13 cellular contexts compared by ENCODE assay signal in the genomic region with DNA sequence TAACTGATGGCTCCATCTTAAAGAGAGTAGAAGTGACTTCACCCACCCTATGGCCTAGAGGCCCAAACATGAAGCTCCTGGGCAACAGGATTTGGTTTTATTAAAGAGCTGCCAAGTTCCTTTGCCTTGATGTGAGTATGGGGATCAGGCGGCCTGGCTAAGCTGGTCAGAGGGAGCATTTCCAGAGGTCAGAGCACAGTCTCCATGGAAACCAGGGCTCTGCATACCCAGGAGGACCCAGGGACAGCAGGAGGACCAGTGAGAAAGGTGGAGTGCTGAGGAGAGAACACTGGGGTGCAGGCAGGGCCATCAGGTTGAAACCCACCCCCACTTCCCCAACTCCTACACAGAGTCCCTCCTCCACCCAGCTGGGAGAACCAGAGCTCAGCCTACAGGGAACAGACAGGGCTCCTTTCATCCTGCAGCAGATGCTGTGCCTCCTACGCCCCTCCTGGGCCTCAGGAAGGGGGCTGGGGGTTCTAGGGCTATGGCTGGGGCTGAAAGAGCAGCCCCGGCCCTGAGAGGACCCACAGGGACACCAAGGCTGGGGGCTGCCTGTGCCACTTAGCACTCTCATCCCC. TPM values are rescaled to one million over a fixed set of nuclear protein-coding genes. Genes with fewer than 3 reads are reported as not detected.
A peak's percentile ranks its signal among the peaks of the same experiment; 100 is the strongest.
DNase-seq lines count a peak whose midpoint lies in the region; ATAC-seq, FAIRE-seq and TF ChIP-seq lines count a peak whose summit lies in the region.
"Had no signal": no experiment of that assay in that cellular context is flagged by ENCODE, and none has a peak within 500 bp of the region (broad histone marks: within the 10 kb centered on the region; RNA-seq: fewer than 3 reads in every experiment).

No MANE protein-coding gene starts in this region.

- dilution Hi-C loops in IMR-90 (cut with HindIII; ENCODE audit: low sequenced_read_pairs, unreplicated experiment), result no loop called here

- CTCF ChIA-PET in IMR-90 (lab: Yijun Ruan, JAX), result interaction anchor here (0.6 to 1.4 kb wide), 2 partner anchors 49 to 51 kb away, joined by 3 to 4 read pairs; no protein-coding TSS in a partner anchor

- no peak overlapping the region for H3K4me3 ChIP-seq in IMR-90 (ENCODE audit: insufficient read depth, low read depth, low read length)
- H3K4me3 ChIP-seq in bronchial epithelial cell (ENCODE audit: low read depth, low read length), result no peak overlapping the region
- H3K4me3 ChIP-seq in mesenchymal stem cell (ENCODE audit: insufficient read depth in 1 of 2, low read depth in 1 of 2, low read length in 2 of 2), result no peak overlapping the region
- H3K4me3 ChIP-seq in spleen, result no peak overlapping the region
- H3K4me3 ChIP-seq: SK-N-MC had no signal

- peak overlapping the region; percentile 77 for H3K23ac ChIP-seq in IMR-90 (ENCODE audit: low read depth, low read length)
- H3K23ac ChIP-seq in mesenchymal stem cell (ENCODE audit: low read length in 2 of 2), result no peak overlapping the region

- WGBS in IMR-90 (ENCODE audit: extremely low coverage in 2 of 2, insufficient read length in 1 of 2), 2 experiments, result no CpG with 5 or more reads among the region's 3 CpGs
- WGBS in mesenchymal stem cell, result 92% methylated on average over 3 of the region's 3 CpGs
- WGBS in spleen, 5 donors, result 76 to 91% (median 79%) methylated on average over 2 to 3 of the region's 3 CpGs

- TF ChIP-seq CTCF in IMR-90 (conservative IDR thresholded peaks at IDR 0.05; ENCODE audit: low read depth, low read length) (no peak), bronchial epithelial cell (IDR thresholded peaks at IDR 0.05; ENCODE audit: insufficient read depth, low read length, severe bottlenecking) (no peak), spleen (IDR thresholded peaks at IDR 0.05 in 8 of 11, conservative IDR thresholded peaks at IDR 0.05 in 3 of 11) (no peak)

- H3K27ac ChIP-seq in IMR-90 (ENCODE audit: insufficient read depth, low read length) (peak overlapping the region; percentile 92), mesenchymal stem cell (ENCODE audit: low read length, poor library complexity, severe bottlenecking) (peak overlapping the region; percentile 98), spleen (peak overlapping the region; percentile 27 to 81 (median 74))
- H3K27ac ChIP-seq: SK-N-MC had no signal

- peaks cover 14% of the 10 kb centered on the region for H3K9me1 ChIP-seq in IMR-90 (ENCODE audit: insufficient read depth, low read length)

- no peak overlapping the region for H3K4me2 ChIP-seq in IMR-90 (ENCODE audit: low read depth, low read length)
- no peak overlapping the region for H3K4me2 ChIP-seq in mesenchymal stem cell (ENCODE audit: low read length, poor library complexity, severe bottlenecking)

- H3K9ac ChIP-seq in IMR-90 (ENCODE audit: low read depth, low read length) (peak overlapping the region; percentile 51), mesenchymal stem cell (ENCODE audit: low read length) (peak overlapping the region; percentile 89)

- DNase-seq in IMR-90 (no peak), bronchial epithelial cell (ENCODE audit: low read depth) (no peak), mesenchymal stem cell (no peak), spleen (no peak), nucleus accumbens (lab: John Stamatoyannopoulos, UW) (no peak), GM03348 (ENCODE audit: low spot score) (no peak), putamen (ENCODE audit: low spot score) (no peak)
- DNase-seq: CD8-positive, alpha-beta memory T cell; midbrain; NCI-H2081; NK-92 treated with Interleukin-12 subunit alpha and Interleukin-12 subunit beta, amount 100 ng/mL, for 24 hours had no signal

- H3K4me1 ChIP-seq in IMR-90 (ENCODE audit: control insufficient read depth, insufficient read depth, low read length), result peaks cover 14% of the 10 kb centered on the region
- H3K4me1 ChIP-seq in mesenchymal stem cell (ENCODE audit: control insufficient read depth, insufficient read depth, low read depth, low read length), result peaks cover 29% of the 10 kb centered on the region
- H3K4me1 ChIP-seq in spleen, result peaks cover 8 to 36% (median 16%) of the 10 kb centered on the region in 6 donors

- H3K79me1 ChIP-seq in IMR-90 (ENCODE audit: low read depth in 1 of 2, low read length in 2 of 2) (no peaks in the 10 kb centered on the region), mesenchymal stem cell (replicated peaks; ENCODE audit: low read length, poor library complexity, severe bottlenecking) (no peaks in the 10 kb centered on the region)

- H3K9me3 ChIP-seq in IMR-90 (ENCODE audit: control insufficient read depth, insufficient read depth, low read length) (no peaks in the 10 kb centered on the region), mesenchymal stem cell (ENCODE audit: control insufficient read depth, low read length) (no peaks in the 10 kb centered on the region), spleen (no peaks in the 10 kb centered on the region)

- POLR2A ChIA-PET in IMR-90 (lab: Charles Lee; ENCODE audit: unreplicated experiment), result no interaction called here

- no peaks in the 10 kb centered on the region for H4K20me1 ChIP-seq in IMR-90 (ENCODE audit: insufficient read depth, low read length)

- in situ Hi-C loops in IMR-90 (cut with MboI; ENCODE audit: low sequenced_read_pairs), result no loop called here

- BruUV-seq in IMR-90 (replicated peaks; lab: Mats Ljungman, UMichigan), result no TSS peak

- peak; percentile 55 for FAIRE-seq in bronchial epithelial cell (lab: Jason Lieb, UNC)
- FAIRE-seq: colon had no signal

- H4K8ac ChIP-seq in IMR-90 (ENCODE audit: low read depth in 2 of 2, low read length in 2 of 2), result peak overlapping the region; percentile 93 to 97
- peak overlapping the region; percentile 97 for H4K8ac ChIP-seq in mesenchymal stem cell (ENCODE audit: low read length)

- H3K4ac ChIP-seq in IMR-90 (ENCODE audit: low read depth, low read length) (peak overlapping the region; percentile 85), mesenchymal stem cell (ENCODE audit: low read depth in 1 of 2, low read length in 2 of 2) (peak overlapping the region in 1 of 2 experiments; percentile 14)

- H2BK15ac ChIP-seq in IMR-90 (ENCODE audit: low read depth, low read length) (peak overlapping the region; percentile 97; the same call in 2 of the 3 replicates), mesenchymal stem cell (ENCODE audit: low read depth, poor library complexity, severe bottlenecking) (peak overlapping the region; percentile 53)

- H2BK120ac ChIP-seq in IMR-90 (ENCODE audit: low read depth, low read length), result peak overlapping the region; percentile 98
- H2BK120ac ChIP-seq in mesenchymal stem cell (ENCODE audit: low read depth, low read length), result peak overlapping the region; percentile 94

- TF ChIP-seq POLR2A in IMR-90 (IDR thresholded peaks at IDR 0.05; ENCODE audit: low read depth, low read length) (no peak), spleen (IDR thresholded peaks at IDR 0.05) (no peak)

- peak overlapping the region; percentile 39; the same call in 1 of the 2 replicates for H3K56ac ChIP-seq in IMR-90 (ENCODE audit: extremely low read depth, insufficient read depth, low read length)

- H2BK12ac ChIP-seq in mesenchymal stem cell (ENCODE audit: low read length in 2 of 2), result peak overlapping the region in 1 of 2 experiments; percentile 57

- intact Hi-C loops in IMR-90 (cut with micrococcal nuclease) (no loop called here), spleen (cut with DNase I; ENCODE audit: low total_unique reads) (no loop called here)

- peak overlapping the region; percentile 95 for H2BK20ac ChIP-seq in IMR-90 (ENCODE audit: low read depth, low read length)

- H3K27me3 ChIP-seq in IMR-90 (ENCODE audit: control insufficient read depth, insufficient read depth, low read length), result no peaks in the 10 kb centered on the region; the same call in 1 of the 2 replicates
- no peaks in the 10 kb centered on the region for H3K27me3 ChIP-seq in bronchial epithelial cell (ENCODE audit: control insufficient read depth, insufficient read depth, low read length)
- no peaks in the 10 kb centered on the region for H3K27me3 ChIP-seq in mesenchymal stem cell (ENCODE audit: control insufficient read depth in 1 of 2, insufficient read depth in 1 of 2, low read length in 2 of 2)
- H3K27me3 ChIP-seq in spleen (replicated peaks in 1 of 7), result peaks cover 0 to 3% (median 0%) of the 10 kb centered on the region in 7 donors

- peak overlapping the region; percentile 94 for H3K14ac ChIP-seq in IMR-90 (replicated peaks; ENCODE audit: low read depth, low read length)
- H3K14ac ChIP-seq in mesenchymal stem cell (ENCODE audit: low read length in 2 of 2), result peak overlapping the region in 1 of 2 experiments; percentile 55

- H3K36me3 ChIP-seq in IMR-90 (ENCODE audit: control insufficient read depth, insufficient read depth, low read length), result no peaks in the 10 kb centered on the region
- no peaks in the 10 kb centered on the region for H3K36me3 ChIP-seq in bronchial epithelial cell (ENCODE audit: control insufficient read depth, insufficient read depth, low read length)
- no peaks in the 10 kb centered on the region for H3K36me3 ChIP-seq in mesenchymal stem cell (ENCODE audit: control insufficient read depth in 1 of 2, insufficient read depth in 2 of 2, low read depth in 1 of 2, low read length in 2 of 2)
- H3K36me3 ChIP-seq in spleen, result no peaks in the 10 kb centered on the region

- H2AK9ac ChIP-seq in IMR-90 (replicated peaks; ENCODE audit: low read depth, low read length, poor library complexity), result peak overlapping the region; percentile 87

- H3K18ac ChIP-seq in IMR-90 (ENCODE audit: low read depth, low read length) (peak overlapping the region; percentile 92), mesenchymal stem cell (ENCODE audit: low read depth in 1 of 2, low read length in 2 of 2) (peak overlapping the region; percentile 54 to 72)

- H4K5ac ChIP-seq in IMR-90 (ENCODE audit: low read depth, low read length), result peak overlapping the region; percentile 94

- no peak for TF ChIP-seq RAD21 in IMR-90 (IDR thresholded peaks at IDR 0.05; ENCODE audit: low read length)

- H4K91ac ChIP-seq in IMR-90 (ENCODE audit: insufficient read depth, low read depth, low read length), result peak overlapping the region; percentile 98
- H4K91ac ChIP-seq in mesenchymal stem cell (ENCODE audit: low read length), result peak overlapping the region; percentile 81

- H2AFZ ChIP-seq in IMR-90 (replicated peaks; ENCODE audit: low read length, poor library complexity), result peak overlapping the region; percentile 90
- H2AFZ ChIP-seq in mesenchymal stem cell (ENCODE audit: low read depth, low read length), result no peak overlapping the region

- ATAC-seq in IMR-90 (ENCODE audit: low read depth), result peak; percentile 8; the same call in 1 of the 2 replicates

- peak overlapping the region; percentile 98 for H2AK5ac ChIP-seq in IMR-90 (ENCODE audit: low read depth, low read length)
- peak overlapping the region; percentile 96 for H2AK5ac ChIP-seq in mesenchymal stem cell (ENCODE audit: low read length, severe bottlenecking)

- peak overlapping the region; percentile 99 for H2BK5ac ChIP-seq in IMR-90 (ENCODE audit: low read depth, low read length, poor library complexity, severe bottlenecking)
- peak overlapping the region; percentile 96 for H2BK5ac ChIP-seq in mesenchymal stem cell (ENCODE audit: low read depth, low read length, poor library complexity, severe bottlenecking)

RNA-seq across cellular contexts. Expression of a gene that starts 13.9 kb away (rescaled TPM):
- total RNA-seq in IMR-90 (2012; rRNA removed) (under 0.01 TPM in 1 of 2 replicates, not detected in the other), bronchial epithelial cell (0.26 TPM in 1 of 2 replicates, not detected in the other), spleen (100 to 1,000 TPM in 1 of 7 donors, 10 to 100 TPM in 6; 41.1 to 109 (median 63.9) TPM)
- polyA plus RNA-seq in IMR-90 (2012; rRNA removed) (0.37 and 0.44 TPM in 2 replicates), spleen (10 to 100 TPM in 2 of 3 donors, 1 to 10 TPM in 1; 8.2 to 25.2 (median 10.6) TPM)
- polyA plus RNA-seq in IMR-90 (2012; cell fraction: cytosol; rRNA removed), result 0.67 TPM in 1 of 2 replicates, not detected in the other
- 0.45 and 1.5 TPM in 2 replicates for polyA plus RNA-seq in IMR-90 (2012; cell fraction: nucleus; rRNA removed; ENCODE audit: low replicate concordance)
- 0.35 TPM for polyA plus RNA-seq in mesenchymal stem cell (2013, experiment 1 of 2)
- polyA plus RNA-seq in mesenchymal stem cell (2013, experiment 2 of 2), result 0.21 TPM
- polyA plus RNA-seq: CD8-positive, alpha-beta memory T cell had no signal

RNA-seq across cellular contexts. Expression of a gene that starts 40.1 kb away (rescaled TPM):
- not detected in 2 replicates for total RNA-seq in IMR-90 (2012; rRNA removed)
- polyA plus RNA-seq in IMR-90 (2012; rRNA removed), result 0.06 TPM in 1 of 2 replicates, not detected in the other
- 0.02 TPM in 1 of 2 replicates, not detected in the other for polyA plus RNA-seq in IMR-90 (2012; cell fraction: cytosol; rRNA removed)
- polyA plus RNA-seq in IMR-90 (2012; cell fraction: nucleus; rRNA removed; ENCODE audit: low replicate concordance), result 0.07 TPM in 1 of 2 replicates, not detected in the other
- 9.0 and 13.7 TPM in 2 replicates for total RNA-seq in bronchial epithelial cell
- polyA plus RNA-seq in mesenchymal stem cell (2013, experiment 1 of 2), result 0.01 TPM
- 0.03 TPM for polyA plus RNA-seq in mesenchymal stem cell (2013, experiment 2 of 2)
- total RNA-seq in spleen, result 10 to 100 TPM in 5 of 7 donors, 1 to 10 TPM in 2; 8.3 to 17.5 (median 12.0) TPM
- polyA plus RNA-seq in spleen, result 1 to 10 TPM in 2 of 3 donors, under 1 TPM in 1; 0.99 to 3.3 (median 1.2) TPM
- total RNA-seq: CD8-positive, alpha-beta memory T cell had no signal
- polyA plus RNA-seq: CD8-positive, alpha-beta memory T cell had no signal

RNA-seq across cellular contexts. Expression of a gene that starts 49.9 kb away (rescaled TPM):
- total RNA-seq in IMR-90 (2012; rRNA removed) (19.4 and 21.7 TPM in 2 replicates), bronchial epithelial cell (4.5 and 5.1 TPM in 2 replicates), spleen (10 to 100 TPM; 21.5 to 48.5 (median 41.6) TPM)
- polyA plus RNA-seq in IMR-90 (2012; rRNA removed) (97.7 and 128 TPM in 2 replicates), spleen (10 to 100 TPM in 1 of 3 donors, 1 to 10 TPM in 2; 5.1 to 17.0 (median 6.3) TPM)
- 30.1 and 51.0 TPM in 2 replicates for polyA plus RNA-seq in IMR-90 (2012; cell fraction: cytosol; rRNA removed)
- polyA plus RNA-seq in IMR-90 (2012; cell fraction: nucleus; rRNA removed; ENCODE audit: low replicate concordance), result 388 and 880 TPM in 2 replicates
- polyA plus RNA-seq in mesenchymal stem cell (2013, experiment 1 of 2), result 69.6 TPM
- polyA plus RNA-seq in mesenchymal stem cell (2013, experiment 2 of 2), result 65.7 TPM
- total RNA-seq: CD8-positive, alpha-beta memory T cell had no signal
- polyA plus RNA-seq: CD8-positive, alpha-beta memory T cell had no signal

Comparison
In these comparisons a context has a peak if more than half of its experiments do, and no peak if none do; other contexts are left out.
1. RNA of a gene that starts 13.9 kb away (total RNA-seq): 41.1 to 109 TPM in spleen; under 0.01 TPM in IMR-90 and 0.26 TPM in bronchial epithelial cell; every median in the first group is over 10 times any median in the second.
2. Peak in every context shown above with its lines, with median percentiles within 50 percentile points of each other: H3K27ac ChIP-seq.